Comparison of ENCODE assay signal across 1 cellular context in genomic region chr10:70576803-70577517, GRCh38.
TF ChIP-seq lines count a peak whose summit lies in the region.

No MANE protein-coding gene starts in this region.

TF ChIP-seq in K562, 482 proteins besides CTCF, POLR2A, EP300 and RAD21 (continued from another document):
- TF ChIP-seq HBP1 (CRISPR knock-in tag; IDR thresholded peaks at IDR 0.05) (0 out of 2 replicates have a peak, but pooled peaks have one; percentile 60), ZNF609 (CRISPR knock-in tag; IDR thresholded peaks at IDR 0.05; ENCODE audit: borderline replicate concordance) (no peak), ZNF280A (IDR thresholded peaks at IDR 0.05; ENCODE audit: low read depth, partially characterized antibody) (peak; percentile 10), TAF7 (tag; IDR thresholded peaks at IDR 0.05) (no peak), NCOA4 (IDR thresholded peaks at IDR 0.05; ENCODE audit: partially characterized antibody) (peak; percentile 9), MTA2 (IDR thresholded peaks at IDR 0.05; ENCODE audit: low read depth) (peak; percentile 48), MYBL2 (IDR thresholded peaks at IDR 0.05; ENCODE audit: low read depth) (peak; percentile 35; the same call in 1 of the 2 replicates), MYBL2 (CRISPR knock-in tag; IDR thresholded peaks at IDR 0.05; ENCODE audit: borderline replicate concordance) (no peak), FOXK2 (conservative IDR thresholded peaks at IDR 0.05 in 1 of 2, IDR thresholded peaks at IDR 0.05 in 1 of 2; ENCODE audit: low read depth in 2 of 2) (0 out of 4 replicates have a peak, but pooled peaks of 1 of the 2 experiments have one; percentile 18), CEBPG (CRISPR knock-in tag; IDR thresholded peaks at IDR 0.05) (no peak), CEBPG (tag; conservative IDR thresholded peaks at IDR 0.05 in 1 of 2, IDR thresholded peaks at IDR 0.05 in 1 of 2) (peak in 1 of 2 experiments; percentile 87; a peak in 2 of 4 replicates), TAL1 (IDR thresholded peaks at IDR 0.05) (0 out of 2 replicates have a peak, but pooled peaks have one; percentile 2), HDAC1 (IDR thresholded peaks at IDR 0.05) (peak in 1 of 2 experiments; percentile 65; a peak in 2 of 4 replicates), GATAD2A (IDR thresholded peaks at IDR 0.05) (peak; percentile 98), HNRNPH1 (optimal IDR thresholded peaks at IDR 0.05; ENCODE audit: low read depth, low read length) (no peak), MAFF (IDR thresholded peaks at IDR 0.05; ENCODE audit: low read length) (no peak), HLTF (IDR thresholded peaks at IDR 0.05) (peak; percentile 16; the same call in 1 of the 2 replicates), SMAD2 (IDR thresholded peaks at IDR 0.05; ENCODE audit: low read depth, low read length) (no peak)
